Comparison of ENCODE assay signal across 18 cellular contexts in the genomic region with DNA sequence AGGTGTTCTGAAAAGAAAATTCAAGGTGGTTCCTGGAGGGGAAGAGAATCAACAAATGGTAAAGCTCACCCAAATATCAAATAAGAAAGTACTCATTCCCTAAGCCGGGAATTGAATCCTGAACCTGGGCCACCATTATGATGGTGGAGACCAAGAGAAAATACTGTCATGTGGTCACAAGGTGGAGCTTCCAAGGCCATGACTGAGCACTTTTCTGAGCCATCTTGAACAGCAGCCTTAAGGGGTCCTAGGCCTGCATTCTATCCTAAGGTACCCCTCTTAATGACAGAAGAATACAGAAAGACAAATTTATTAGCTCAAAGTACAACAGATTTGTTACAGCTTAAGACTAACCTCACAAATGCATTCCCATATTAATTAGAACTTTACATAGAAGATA. TPM values are rescaled to one million over a fixed set of nuclear protein-coding genes. Genes with fewer than 3 reads are reported as not detected.
DNase-seq lines count a peak whose midpoint lies in the region; ATAC-seq and TF ChIP-seq lines count a peak whose summit lies in the region.
"Had no signal": no experiment of that assay in that cellular context is flagged by ENCODE, and none has a peak within 500 bp of the region (broad histone marks: within the 10 kb centered on the region; RNA-seq: fewer than 3 reads in every experiment).

No MANE protein-coding gene starts in this region.

- no peaks in the 10 kb centered on the region for H3F3A ChIP-seq in Loucy (ENCODE audit: low read depth)

- 96% methylated on average over 1 of the region's 1 CpG for WGBS in HUES64

- no peak overlapping the region for H3K27ac Mint-ChIP-seq in endothelial cell (ENCODE audit: unreplicated experiment)
- peak overlapping the region; percentile 22 for H3K27ac Mint-ChIP-seq in stimulated activated memory B cell treated with anti-CD40 and anti-IgM and Interleukin-4, amounts not matched to agents 10 μg/mL and 1 μg/mL and 100 μg/mL, for 72 hours
- H3K27ac Mint-ChIP-seq: B cell; CD4-positive, CD25-positive, alpha-beta regulatory T cell; CD8-positive, alpha-beta T cell had no signal

- H3K27me3 ChIP-seq in HUES64 (ENCODE audit: insufficient read depth, low read length) (no peaks in the 10 kb centered on the region), Loucy (ENCODE audit: insufficient read depth, low read length, poor library complexity, severe bottlenecking) (no peaks in the 10 kb centered on the region)
- H3K27me3 ChIP-seq: BLaER1 had no signal

- peaks cover 37% of the 10 kb centered on the region for H3K79me2 ChIP-seq in Loucy (ENCODE audit: insufficient read depth, low read length)

- peaks cover 74% of the 10 kb centered on the region for H3K36me3 ChIP-seq in HUES64 (ENCODE audit: insufficient read depth, low read length)
- H3K36me3 ChIP-seq in Loucy (ENCODE audit: insufficient read depth, low read length), result peaks cover 35% of the 10 kb centered on the region; the same call in 1 of the 2 replicates

- peaks cover 75% of the 10 kb centered on the region for H3K36me3 Mint-ChIP-seq in endothelial cell (ENCODE audit: low read depth, unreplicated experiment)
- H3K36me3 Mint-ChIP-seq in stimulated activated memory B cell treated with anti-CD40 and anti-IgM and Interleukin-4, amounts not matched to agents 10 μg/mL and 1 μg/mL and 100 μg/mL, for 72 hours, result peaks cover 88% of the 10 kb centered on the region

- H3K27ac ChIP-seq in HUES64 (ENCODE audit: low read depth, low read length), result 0 out of 2 replicates have a peak overlapping the region, but pooled peaks have one; percentile 26
- H3K27ac ChIP-seq: BLaER1, C4-2B, GM23248 had no signal

- H3K27me3 Mint-ChIP-seq in endothelial cell (ENCODE audit: unreplicated experiment), result peaks cover 1% of the 10 kb centered on the region
- H3K27me3 Mint-ChIP-seq in stimulated activated memory B cell treated with anti-CD40 and anti-IgM and Interleukin-4, amounts not matched to agents 10 μg/mL and 1 μg/mL and 100 μg/mL, for 72 hours, result no peaks in the 10 kb centered on the region
- H3K27me3 Mint-ChIP-seq: B cell; CD4-positive, CD25-positive, alpha-beta regulatory T cell had no signal

- ATAC-seq in stimulated activated memory B cell treated with anti-CD40 and anti-IgM and Interleukin-4, amounts not matched to agents 10 μg/mL and 1 μg/mL and 100 μg/mL, for 72 hours, result no peak
- ATAC-seq: CD8-positive, alpha-beta T cell had no signal

- TF ChIP-seq CTCF in Loucy (conservative IDR thresholded peaks at IDR 0.05; ENCODE audit: low read length) (no peak), endothelial cell (IDR thresholded peaks at IDR 0.05; ENCODE audit: unreplicated experiment) (no peak)

- H3K4me1 ChIP-seq in HUES64 (ENCODE audit: insufficient read depth, low read length) (0 out of 2 replicates have a peak, but pooled peaks cover 3% of the 10 kb centered on the region), Loucy (ENCODE audit: insufficient read depth, low read length, poor library complexity, severe bottlenecking) (peaks cover 4% of the 10 kb centered on the region)
- H3K4me1 ChIP-seq: BLaER1, Caco-2 had no signal

- no peaks in the 10 kb centered on the region for H3K9me3 Mint-ChIP-seq in endothelial cell (ENCODE audit: unreplicated experiment)
- H3K9me3 Mint-ChIP-seq in stimulated activated memory B cell treated with anti-CD40 and anti-IgM and Interleukin-4, amounts not matched to agents 10 μg/mL and 1 μg/mL and 100 μg/mL, for 72 hours, result no peaks in the 10 kb centered on the region
- H3K9me3 Mint-ChIP-seq: CD8-positive, alpha-beta T cell had no signal

- H3K9ac ChIP-seq in HUES64 (ENCODE audit: low read depth, low read length) (no peak overlapping the region), Loucy (ENCODE audit: low read depth, low read length, poor library complexity, severe bottlenecking) (no peak overlapping the region)
- H3K9ac ChIP-seq: BLaER1, GM23248 had no signal

- no peak overlapping the region for H3K4me3 ChIP-seq in HUES64 (ENCODE audit: low read length)
- no peak overlapping the region for H3K4me3 ChIP-seq in Loucy (ENCODE audit: low read length, poor library complexity, severe bottlenecking)
- H3K4me3 ChIP-seq: BLaER1, GM23248 had no signal

- peak overlapping the region; percentile 51 for H3K4me3 Mint-ChIP-seq in endothelial cell (ENCODE audit: unreplicated experiment)
- H3K4me3 Mint-ChIP-seq in stimulated activated memory B cell treated with anti-CD40 and anti-IgM and Interleukin-4, amounts not matched to agents 10 μg/mL and 1 μg/mL and 100 μg/mL, for 72 hours, result no peak overlapping the region
- H3K4me3 Mint-ChIP-seq: B cell; CD8-positive, alpha-beta T cell had no signal

- H3K4me2 ChIP-seq in Loucy (ENCODE audit: low read depth, low read length, poor library complexity, severe bottlenecking), result peak overlapping the region; percentile 2
- H3K4me2 ChIP-seq: BLaER1 had no signal

- H3K4me1 Mint-ChIP-seq in endothelial cell (ENCODE audit: unreplicated experiment), result no peaks in the 10 kb centered on the region
- H3K4me1 Mint-ChIP-seq in stimulated activated memory B cell treated with anti-CD40 and anti-IgM and Interleukin-4, amounts not matched to agents 10 μg/mL and 1 μg/mL and 100 μg/mL, for 72 hours, result peaks cover 31% of the 10 kb centered on the region

- H2AFZ ChIP-seq in Loucy (ENCODE audit: low read length), result no peak overlapping the region
- H2AFZ ChIP-seq: GM23248 had no signal

- H3K9me3 ChIP-seq in HUES64 (ENCODE audit: insufficient read depth, low read depth, low read length) (peaks cover 30% of the 10 kb centered on the region), Loucy (ENCODE audit: insufficient read depth, low read depth, low read length) (peaks cover 4% of the 10 kb centered on the region; the same call in 1 of the 2 replicates)
- H3K9me3 ChIP-seq: Caco-2 had no signal

- peaks cover 13% of the 10 kb centered on the region for H4K20me1 ChIP-seq in Loucy (ENCODE audit: insufficient read depth, low read length, poor library complexity, severe bottlenecking)
- H4K20me1 ChIP-seq: BLaER1 had no signal

- DNase-seq in endothelial cell (ENCODE audit: low spot score) (no peak), NCI-H69 (lab: John Stamatoyannopoulos, UW) (no peak), nucleus accumbens (lab: John Stamatoyannopoulos, UW) (no peak), A172 (ENCODE audit: low spot score) (no peak)
- DNase-seq: Caco-2; CD4-positive, CD25-positive, alpha-beta regulatory T cell; CD8-positive, alpha-beta T cell; DMS153; DND-41; GM23248; H7; HCEC 1CT had no signal

- no peaks in the 10 kb centered on the region for H3K9me2 ChIP-seq in Loucy (replicated peaks; ENCODE audit: low read depth, low read length)

RNA-seq across cellular contexts. Expression of a gene that starts 9.6 kb away (rescaled TPM):
- 18.0 TPM for polyA plus RNA-seq in HUES64 (2013, experiment 1 of 2)
- polyA plus RNA-seq in HUES64 (2013, experiment 2 of 2), result 17.9 TPM
- 20.1 TPM for total RNA-seq in endothelial cell (ENCODE audit: unreplicated experiment)
- 10.4 and 10.7 TPM in 2 replicates for total RNA-seq in A172 (2014; rRNA removed; shearing (Covaris generic))
